3 cellular contexts compared by ENCODE assay signal in genomic region chr5:713686-714085, GRCh38. TPM values are rescaled to one million over a fixed set of nuclear protein-coding genes. Genes with fewer than 3 reads are reported as not detected.
"Had no signal": no experiment of that assay in that cellular context is flagged by ENCODE, and none has a peak within 500 bp of the region (broad histone marks: within the 10 kb centered on the region; RNA-seq: fewer than 3 reads in every experiment).

No MANE protein-coding gene starts in this region.

RNA-seq across cellular contexts. Expression of gene TPPP, which starts 20.5 kb away (rescaled TPM):
- total RNA-seq: GM23248, HepG2 had no signal
- polyA plus RNA-seq: GM23248, IgD-negative memory B cell had no signal
